ENCODE assay signal across 22 cellular contexts in the genomic region with DNA sequence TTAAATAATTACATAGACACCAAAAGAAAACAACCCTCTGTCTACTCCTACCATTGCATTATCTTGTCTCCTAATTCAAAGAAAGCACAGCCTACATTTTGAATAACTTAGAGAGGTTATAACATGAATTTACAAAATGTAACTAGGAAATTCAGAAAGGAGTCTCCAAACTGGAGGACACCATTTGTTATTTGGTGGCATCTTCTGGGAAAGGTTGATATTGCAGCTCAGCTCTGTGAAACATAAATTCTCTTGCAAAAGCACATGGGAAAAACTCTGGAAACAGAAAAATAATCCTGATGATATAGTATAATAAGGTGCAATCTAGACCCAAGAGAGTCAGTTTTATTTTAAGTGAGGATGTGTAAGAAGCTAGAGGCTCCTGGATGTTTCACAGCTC.
DNase-seq lines count a peak whose midpoint lies in the region; ATAC-seq, FAIRE-seq and TF ChIP-seq lines count a peak whose summit lies in the region.
"Had no signal": no experiment of that assay in that cellular context is flagged by ENCODE, and none has a peak within 500 bp of the region (broad histone marks: within the 10 kb centered on the region; RNA-seq: fewer than 3 reads in every experiment).

No MANE protein-coding gene starts in this region.

- H3K23me2 ChIP-seq in H1 (ENCODE audit: low read depth, low read length), result no peaks in the 10 kb centered on the region

- no peak overlapping the region for H3K56ac ChIP-seq in H1 (replicated peaks; ENCODE audit: insufficient read length, low read depth, low read length)

- no peak overlapping the region for H2BK12ac ChIP-seq in H1 (ENCODE audit: low read depth, low read length)

- H3K36me3 ChIP-seq in H1 (ENCODE audit: control insufficient read depth in 2 of 4, insufficient read depth in 4 of 4, low read length in 3 of 4), result no peaks in the 10 kb centered on the region
- H3K36me3 ChIP-seq: thoracic aorta had no signal

- H3K9me3 Mint-ChIP-seq in nephron progenitor cell, result no peaks in the 10 kb centered on the region
- H3K9me3 Mint-ChIP-seq: dendritic cell treated with granulocyte-macrophage colony-stimulating factor and Interleukin-4, amounts not matched to agents 40 ng/mL and 50 ng/mL, for 4 days; natural killer cell had no signal

- H3K9me3 ChIP-seq in H1 (ENCODE audit: insufficient read depth in 2 of 2, low read depth in 1 of 2, low read length in 1 of 2), result no peaks in the 10 kb centered on the region
- H3K9me3 ChIP-seq: thoracic aorta had no signal

- H3K4me2 ChIP-seq in H1 (ENCODE audit: insufficient read depth in 1 of 2, low read depth in 2 of 2, low read length in 2 of 2), result no peak overlapping the region

- H4K8ac ChIP-seq in H1 (ENCODE audit: extremely low read depth, insufficient read depth, low read length), result no peak overlapping the region

- no peak overlapping the region for H3K14ac ChIP-seq in H1 (ENCODE audit: insufficient read length)

- H4K91ac ChIP-seq in H1 (replicated peaks; ENCODE audit: insufficient read length, low read length), result no peak overlapping the region

- H3K4me3 Mint-ChIP-seq in nephron progenitor cell, result peak overlapping the region; percentile 29
- H3K4me3 Mint-ChIP-seq: CD4-positive, alpha-beta memory T cell; dendritic cell treated with granulocyte-macrophage colony-stimulating factor and Interleukin-4, amounts not matched to agents 40 ng/mL and 50 ng/mL, for 4 days; natural killer cell had no signal

- H2BK15ac ChIP-seq in H1 (ENCODE audit: low read length), result no peak overlapping the region

- no peak overlapping the region for H3K9ac ChIP-seq in H1 (replicated peaks in 1 of 4; ENCODE audit: extremely low read depth in 1 of 4, low read depth in 3 of 4, low read length in 3 of 4)

- peak; percentile 47 to 60 for TF ChIP-seq RAD21 in H1 (IDR thresholded peaks at IDR 0.05 in 1 of 2, conservative IDR thresholded peaks at IDR 0.05 in 1 of 2; ENCODE audit: low read depth in 2 of 2, low read length in 2 of 2)

- H2BK120ac ChIP-seq in H1 (replicated peaks; ENCODE audit: low read depth, low read length), result no peak overlapping the region

- H3K36me3 Mint-ChIP-seq in nephron progenitor cell (ENCODE audit: low read depth), result peaks cover 26% of the 10 kb centered on the region
- H3K36me3 Mint-ChIP-seq: natural killer cell had no signal

- no peak overlapping the region for H3K18ac ChIP-seq in H1 (ENCODE audit: extremely low read depth, low read length)

- no peaks in the 10 kb centered on the region for H3K79me1 ChIP-seq in H1 (ENCODE audit: low read depth, low read length)

- TF ChIP-seq CTCF in H1 (IDR thresholded peaks at IDR 0.05; ENCODE audit: control extremely low read depth in 1 of 3, insufficient read depth in 1 of 3, low read depth in 1 of 3, low read length in 3 of 3) (peak in 2 of 3 experiments; percentile 9 to 13; a peak in 2 of 4 replicates), nephron progenitor cell (IDR thresholded peaks at IDR 0.05) (no peak)

- CTCF ChIA-PET in H1 (lab: Charles Lee; ENCODE audit: partially characterized antibody), result interaction anchor here (0.8 to 2.6 kb wide), 6 partner anchors 31 to 942 kb away, joined by 3 to 9 read pairs (median 4); no protein-coding TSS in a partner anchor

- no peaks in the 10 kb centered on the region for H4K20me1 ChIP-seq in H1 (replicated peaks in 1 of 2; ENCODE audit: control insufficient read depth in 1 of 2, insufficient read depth in 2 of 2, low read length in 2 of 2)

- no peak overlapping the region for H2AFZ ChIP-seq in H1 (ENCODE audit: low read length)

- no peak overlapping the region for H3K4me3 ChIP-seq in H1 (ENCODE audit: extremely low read depth in 1 of 4, insufficient read depth in 2 of 4, low read depth in 3 of 4, low read length in 4 of 4)
- H3K4me3 ChIP-seq: thoracic aorta had no signal

- H3K27me3 Mint-ChIP-seq in nephron progenitor cell (ENCODE audit: low read depth, poor library complexity), result peaks cover 2% of the 10 kb centered on the region
- H3K27me3 Mint-ChIP-seq: CD4-positive, alpha-beta memory T cell; dendritic cell treated with granulocyte-macrophage colony-stimulating factor and Interleukin-4, amounts not matched to agents 40 ng/mL and 50 ng/mL, for 4 days had no signal

- H3K79me2 ChIP-seq in H1 (ENCODE audit: control insufficient read depth in 1 of 2, insufficient read depth in 2 of 2, low read length in 2 of 2), result no peaks in the 10 kb centered on the region

- no peak overlapping the region for H4K5ac ChIP-seq in H1 (ENCODE audit: insufficient read length, low read depth, low read length)

- POLR2A ChIA-PET in H1 (lab: Charles Lee; ENCODE audit: partially characterized antibody), result no interaction called here

- no peak for ATAC-seq in GM19467 (IDR thresholded peaks at IDR 0.05; ENCODE audit: unreplicated experiment)
- ATAC-seq: natural killer cell had no signal

- no peak for TF ChIP-seq POLR2A in GM12892 (IDR thresholded peaks at IDR 0.05; ENCODE audit: low read depth, low read length)
- no peak for TF ChIP-seq POLR2A in H1 (IDR thresholded peaks at IDR 0.05; ENCODE audit: control extremely low read depth in 1 of 2, low read depth in 2 of 2, low read length in 2 of 2)

- no peak for DNase-seq in GM12892 (ENCODE audit: insufficient read length)
- peak; percentile 4 for DNase-seq in NCI-H2227 (lab: John Stamatoyannopoulos, UW; ENCODE audit: unreplicated experiment)
- no peak for DNase-seq in H1 (ENCODE audit: low read depth in 1 of 2, low spot score in 2 of 2)
- DNase-seq in nephron progenitor cell, result no peak
- DNase-seq in activated naive CD4-positive, alpha-beta T cell (lab: John Stamatoyannopoulos, UW), result no peak
- DNase-seq in SKM-1 (lab: John Stamatoyannopoulos, UW; ENCODE audit: unreplicated experiment), result no peak
- DNase-seq in glomerular visceral epithelial cell (ENCODE audit: extremely low spot score), result no peak
- DNase-seq: activated CD4-positive, alpha-beta T cell treated with anti-CD3 and anti-CD28 coated beads for 48 hours; activated effector memory CD4-positive, alpha-beta T cell treated with Interleukin-2 at 50 U/mL for 16 hours; CD4-positive, alpha-beta memory T cell; Karpas-422; left colon; natural killer cell; NCI-H1092 treated with DMSO at 0.1 percent for 48 hours; NCI-H2029 treated with DMSO at 0.1 percent for 48 hours; NCI-H524 treated with DMSO at 0.1 percent for 48 hours; stimulated activated naive CD4-positive, alpha-beta T cell had no signal

- H2AK5ac ChIP-seq in H1 (ENCODE audit: low read depth, low read length), result no peak overlapping the region

- H3K4ac ChIP-seq in H1 (replicated peaks; ENCODE audit: insufficient read length, low read depth, low read length), result no peak overlapping the region

- TF ChIP-seq EP300 in H1 (IDR thresholded peaks at IDR 0.05; ENCODE audit: borderline replicate concordance in 1 of 2, low read depth in 2 of 2, low read length in 2 of 2), result no peak

- H3K27ac Mint-ChIP-seq in nephron progenitor cell, result peak overlapping the region; percentile 73
- H3K27ac Mint-ChIP-seq: CD4-positive, alpha-beta memory T cell; dendritic cell treated with granulocyte-macrophage colony-stimulating factor and Interleukin-4, amounts not matched to agents 40 ng/mL and 50 ng/mL, for 4 days; natural killer cell had no signal

- no peak overlapping the region for H2BK5ac ChIP-seq in H1 (ENCODE audit: low read depth, low read length)

- H3K27ac ChIP-seq in H1 (ENCODE audit: low read depth, low read length), result no peak overlapping the region
- H3K27ac ChIP-seq: epithelial cell of prostate, thoracic aorta had no signal

- no peaks in the 10 kb centered on the region for H3K27me3 ChIP-seq in H1 (replicated peaks in 1 of 4; ENCODE audit: control insufficient read depth in 3 of 4, extremely low read depth in 1 of 4, insufficient read depth in 3 of 4, low read length in 3 of 4)

- H2BK20ac ChIP-seq in H1 (ENCODE audit: low read length), result no peak overlapping the region

- peaks cover 64% of the 10 kb centered on the region for H3K4me1 Mint-ChIP-seq in nephron progenitor cell

- FAIRE-seq in GM12892 (lab: Jason Lieb, UNC), result peak; percentile 51
- FAIRE-seq in H1 (lab: Jason Lieb, UNC), result no peak
- FAIRE-seq: GM19239 had no signal

- peaks cover 0 to 5% (median 2%) of the 10 kb centered on the region in 4 experiments; a peak in 4 of 7 replicates for H3K4me1 ChIP-seq in H1 (replicated peaks in 1 of 4; ENCODE audit: control insufficient read depth in 3 of 4, insufficient read depth in 4 of 4, low read length in 3 of 4)

- H3K23ac ChIP-seq in H1 (ENCODE audit: insufficient read length), result no peak overlapping the region

TF ChIP-seq in H1, 55 proteins besides CTCF, POLR2A, EP300 and RAD21:
- TF ChIP-seq MAFK (IDR thresholded peaks at IDR 0.05; ENCODE audit: low read depth, low read length) (no peak), SAP30 (IDR thresholded peaks at IDR 0.05; ENCODE audit: insufficient read depth, insufficient replicate concordance, low read length) (no peak), CBX5 (IDR thresholded peaks at IDR 0.05; ENCODE audit: low read depth, low read length) (no peak), GABPA (IDR thresholded peaks at IDR 0.05; ENCODE audit: borderline replicate concordance, insufficient read depth, low read length) (no peak), JUN (IDR thresholded peaks at IDR 0.05; ENCODE audit: low read depth, low read length) (no peak), RXRA (IDR thresholded peaks at IDR 0.05; ENCODE audit: insufficient read depth, low read depth, low read length) (no peak), SIRT6 (IDR thresholded peaks at IDR 0.05; ENCODE audit: low read length) (no peak), POLR2AphosphoS5 (IDR thresholded peaks at IDR 0.05; ENCODE audit: low read depth, low read length) (no peak), BCL11A (IDR thresholded peaks at IDR 0.05; ENCODE audit: low read depth in 2 of 2, low read length in 2 of 2) (no peak)
